22 cellular contexts compared by ENCODE assay signal in genomic region chr21:35359076-35359475, GRCh38.
"Had no signal": no experiment of that assay in that cellular context is flagged by ENCODE, and none has a peak within 500 bp of the region (broad histone marks: within the 10 kb centered on the region; RNA-seq: fewer than 3 reads in every experiment).

No MANE protein-coding gene starts in this region.

- H3K9ac ChIP-seq: KMS-11, SK-N-SH had no signal

- H3K9me3 Mint-ChIP-seq: activated CD4-positive, alpha-beta T cell treated with anti-CD3 and anti-CD28 coated beads, Interleukin-2, amount 10 ng/mL, durations not matched to agents 7 days and 5 days; activated T-cell treated with anti-CD3 and anti-CD28 coated beads, Interleukin-2, amount 50 U/mL, for 4 hours had no signal

- H3K4me3 Mint-ChIP-seq: activated CD4-positive, alpha-beta memory T cell treated with anti-CD3 and anti-CD28 coated beads for 36 hours; activated CD4-positive, alpha-beta T cell treated with anti-CD3 and anti-CD28 coated beads, Interleukin-2, amount 10 ng/mL, durations not matched to agents 7 days and 5 days; activated naive CD8-positive, alpha-beta T cell treated with anti-CD3 and anti-CD28 coated beads, Interleukin-2, amount 50 U/mL, for 24 hours; activated T-cell treated with anti-CD3 and anti-CD28 coated beads, Interleukin-2, amount 50 U/mL, for 4 hours had no signal

- H3K27me3 Mint-ChIP-seq: activated CD4-positive, alpha-beta T cell treated with anti-CD3 and anti-CD28 coated beads, Interleukin-2, amount 10 ng/mL, durations not matched to agents 7 days and 5 days; activated naive CD8-positive, alpha-beta T cell treated with anti-CD3 and anti-CD28 coated beads, Interleukin-2, amount 50 U/mL, for 24 hours had no signal

- H3K27ac Mint-ChIP-seq: activated CD4-positive, alpha-beta memory T cell treated with anti-CD3 and anti-CD28 coated beads for 36 hours; activated CD4-positive, alpha-beta T cell treated with anti-CD3 and anti-CD28 coated beads, Interleukin-2, amount 10 ng/mL, durations not matched to agents 7 days and 5 days; activated naive CD4-positive, alpha-beta T cell treated with anti-CD3 and anti-CD28 coated beads, Interleukin-2, amount 50 U/mL, for 72 hours; activated naive CD8-positive, alpha-beta T cell treated with anti-CD3 and anti-CD28 coated beads, Interleukin-2, amount 50 U/mL, for 24 hours had no signal

- H3K27me3 ChIP-seq: MG63 had no signal

- H3K9me2 ChIP-seq: SK-N-SH had no signal

- ATAC-seq: activated naive CD4-positive, alpha-beta T cell treated with anti-CD3 and anti-CD28 coated beads, Interleukin-2, amount 50 U/mL, for 72 hours; activated naive CD8-positive, alpha-beta T cell treated with anti-CD3 and anti-CD28 coated beads, Interleukin-2, amount 50 U/mL, for 24 hours; activated T-cell treated with anti-CD3 and anti-CD28 coated beads, Interleukin-2, amount 50 U/mL, for 4 hours had no signal

- DNase-seq: activated CD4-positive, alpha-beta memory T cell treated with anti-CD3 and anti-CD28 coated beads for 36 hours; activated CD4-positive, alpha-beta T cell treated with anti-CD3 and anti-CD28 coated beads, Interleukin-2, amount 10 ng/mL, durations not matched to agents 7 days and 5 days; activated CD4-positive, CD25-positive, alpha-beta regulatory T cell; activated CD8-positive, alpha-beta memory T cell treated with anti-CD3 and anti-CD28 coated beads for 24 hours; activated effector memory CD4-positive, alpha-beta T cell treated with anti-CD3 and anti-CD28 coated beads, Interleukin-2, amount 50 U/mL, for 16 hours; activated naive CD4-positive, alpha-beta T cell treated with Interleukin-2 at 50 U/mL for 16 hours; activated naive CD8-positive, alpha-beta T cell treated with anti-CD3 and anti-CD28 coated beads, Interleukin-2, amount 50 U/mL, for 24 hours; activated T-cell treated with anti-CD3 and anti-CD28 coated beads, Interleukin-2, amount 50 U/mL, for 4 hours; MG63; NCI-H1105; NCI-H146; NCI-H1930; NCI-H2171; NCI-H2227 treated with DMSO at 0.1 percent for 48 hours; NCI-H510A; NCI-H526 treated with DMSO at 0.1 percent for 48 hours; NCI-H82; SK-N-SH; T-helper 1 cell had no signal

- H3K36me3 ChIP-seq: MG63 had no signal

- H3K4me3 ChIP-seq: MG63 had no signal

- H3K27ac ChIP-seq: KMS-11, VCaP had no signal

- H3K9me3 ChIP-seq: MG63, SK-N-SH had no signal

- H3K4me2 ChIP-seq: KMS-11, SK-N-SH had no signal
